Comparison of ENCODE assay signal across 8 cellular contexts in genomic region chr3:129245641-129246306, GRCh38. TPM values are rescaled to one million over a fixed set of nuclear protein-coding genes. Genes with fewer than 3 reads are reported as not detected.
DNase-seq lines count a peak whose midpoint lies in the region; ATAC-seq, FAIRE-seq and TF ChIP-seq lines count a peak whose summit lies in the region.
"Not testable (repeated sequence)": the region's sequence is repeated elsewhere in the genome, so short reads cannot be mapped to it uniquely, and the experiment has no call there.

No MANE protein-coding gene starts in this region.

- not testable (repeated sequence) for H3K9ac ChIP-seq in rectal smooth muscle tissue (ENCODE audit: low read length)

- H3K9me3 ChIP-seq in right atrium auricular region = not testable (repeated sequence)

- in situ Hi-C loops in astrocyte of the cerebellum (cut with HindIII; ENCODE audit: low sequenced_read_pairs) = not testable (repeated sequence)

- TF ChIP-seq POLR2A in GM12891 (IDR thresholded peaks at IDR 0.05; ENCODE audit: low read depth, low read length) = not testable (repeated sequence)

- not testable (repeated sequence) for FAIRE-seq in GM12891 (lab: Jason Lieb, UNC)
- FAIRE-seq in TTC549 (lab: Jason Lieb, UNC) = peak; percentile 47

- not testable (repeated sequence) for H3K27me3 ChIP-seq in right atrium auricular region; rectal smooth muscle tissue (ENCODE audit: control insufficient read depth, insufficient read depth, low read length)

- peak; percentile 43 for ATAC-seq in HG03108 (IDR thresholded peaks at IDR 0.05; ENCODE audit: unreplicated experiment)

- peak; percentile 68 for DNase-seq in GM12891 (ENCODE audit: insufficient read length, low spot score)
- peak; percentile 97 for DNase-seq in NCI-H2196 (lab: John Stamatoyannopoulos, UW; ENCODE audit: unreplicated experiment)
- DNase-seq in astrocyte of the cerebellum (ENCODE audit: low read depth) = peak; percentile 82
- DNase-seq in right atrium auricular region (ENCODE audit: low spot score) = peak; percentile 90
- DNase-seq in ureter (ENCODE audit: low spot score) = peak; percentile 83

- peaks cover 0 to 25% of the 10 kb centered on the region in 2 donors for H3K4me1 ChIP-seq in right atrium auricular region
- peaks cover 12% of the 10 kb centered on the region for H3K4me1 ChIP-seq in rectal smooth muscle tissue (ENCODE audit: control insufficient read depth, insufficient read depth, low read length)

- H3K4me3 ChIP-seq in astrocyte of the cerebellum (ENCODE audit: low read depth, low read length); right atrium auricular region; rectal smooth muscle tissue (ENCODE audit: low read length): not testable (repeated sequence)

- peak; percentile 98 for TF ChIP-seq CTCF in astrocyte of the cerebellum (IDR thresholded peaks at IDR 0.05; ENCODE audit: low read depth, low read length, missing control alignments)
- TF ChIP-seq CTCF in right atrium auricular region (IDR thresholded peaks at IDR 0.05) = peak; percentile 81 to 93

- H3K27ac ChIP-seq in right atrium auricular region = peak overlapping the region; percentile 67 to 70
- H3K27ac ChIP-seq in rectal smooth muscle tissue (ENCODE audit: low read depth, low read length) = peak overlapping the region; percentile 54

- H3K36me3 ChIP-seq in right atrium auricular region; rectal smooth muscle tissue (ENCODE audit: control insufficient read depth, insufficient read depth, low read length): not testable (repeated sequence)

RNA-seq across cellular contexts. Expression of gene COPG1, which starts 3.6 kb away (rescaled TPM):
- 104 TPM for polyA plus RNA-seq in GM12891 (2012; ENCODE audit: low read depth, missing spikeins)
- total RNA-seq in right atrium auricular region = 10 to 100 TPM; 88.7 to 99.2 TPM
- 133 TPM for total RNA-seq in ureter

RNA-seq across cellular contexts. Expression of gene HMCES, which starts 32.9 kb away (rescaled TPM):
- 42.1 TPM for polyA plus RNA-seq in GM12891 (2012; ENCODE audit: low read depth, missing spikeins)
- total RNA-seq in right atrium auricular region = 10 to 100 TPM; 32.7 to 38.9 TPM
- total RNA-seq in ureter = 32.2 TPM
